ENCODE assay signal across 8 cellular contexts in the genomic region with DNA sequence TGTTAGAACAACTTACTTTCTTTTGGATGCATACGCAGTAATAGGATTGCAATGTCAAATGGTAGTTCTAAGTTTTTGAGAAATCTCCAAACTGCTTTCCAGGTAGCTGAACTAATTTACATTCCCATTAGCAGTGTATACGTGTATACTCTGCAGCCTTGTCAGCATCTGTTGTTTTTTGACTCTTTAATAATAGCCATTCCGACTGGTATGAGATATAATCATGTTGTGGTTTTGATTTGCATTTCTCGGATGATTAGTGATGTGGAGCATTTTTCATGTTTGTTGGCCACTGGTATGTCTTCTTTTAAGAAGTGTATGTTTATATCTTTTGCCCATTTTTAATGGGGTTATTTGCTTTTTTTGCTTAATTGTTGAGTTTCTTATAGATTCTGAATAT.
DNase-seq lines count a peak whose midpoint lies in the region; ATAC-seq and TF ChIP-seq lines count a peak whose summit lies in the region.
"Not testable (repeated sequence)": the region's sequence is repeated elsewhere in the genome, so short reads cannot be mapped to it uniquely, and the experiment has no call there.

No MANE protein-coding gene starts in this region.

- peak; percentile 1 for DNase-seq in OCI-LY7 (ENCODE audit: low spot score)

- intact Hi-C loops in OCI-LY7 (cut with micrococcal nuclease; ENCODE audit: unreplicated experiment) = not testable (repeated sequence)

- BruUV-seq in OCI-LY7 (replicated peaks; lab: Mats Ljungman, UMichigan) = not testable (repeated sequence)

- not testable (repeated sequence) for H3K4me3 ChIP-seq in OCI-LY7 (ENCODE audit: low read depth, low read length, poor library complexity, severe bottlenecking)

- POLR2A ChIA-PET in OCI-LY7 (lab: Charles Lee) = not testable (repeated sequence)

- not testable (repeated sequence) for H3K36me3 ChIP-seq in OCI-LY7 (ENCODE audit: insufficient read depth, low read length)

- not testable (repeated sequence) for H3K79me2 ChIP-seq in OCI-LY7 (ENCODE audit: insufficient read depth, low read depth, low read length)

- TF ChIP-seq CTCF in OCI-LY7 (conservative IDR thresholded peaks at IDR 0.05; ENCODE audit: low read length) = not testable (repeated sequence)

- peak overlapping the region; percentile 9; the same call in 1 of the 2 replicates for H3K4me2 ChIP-seq in OCI-LY7 (ENCODE audit: low read length)

- not testable (repeated sequence) for H2AFZ ChIP-seq in OCI-LY7 (ENCODE audit: low read length)

- H3K27ac ChIP-seq in OCI-LY7 (ENCODE audit: low read depth, low read length, poor library complexity, severe bottlenecking) = not testable (repeated sequence)

- CTCF ChIA-PET in OCI-LY7 (lab: Charles Lee; ENCODE audit: unreplicated experiment) = not testable (repeated sequence)

- H3K9me2 ChIP-seq in OCI-LY7 (ENCODE audit: insufficient read depth, low read length) = not testable (repeated sequence)

- not testable (repeated sequence) for H3K9me3 ChIP-seq in OCI-LY7 (ENCODE audit: low read length)

- not testable (repeated sequence) for H4K20me1 ChIP-seq in OCI-LY7 (ENCODE audit: insufficient read depth, low read length)

- ATAC-seq in GM18498 (IDR thresholded peaks at IDR 0.05; ENCODE audit: unreplicated experiment) = peak; percentile 81
- peak; percentile 95 for ATAC-seq in GM18870 (IDR thresholded peaks at IDR 0.05; ENCODE audit: unreplicated experiment)
- peak; percentile 77 for ATAC-seq in GM19452 (IDR thresholded peaks at IDR 0.05; ENCODE audit: unreplicated experiment)
- peak; percentile 86 for ATAC-seq in GM21619 (IDR thresholded peaks at IDR 0.05; ENCODE audit: unreplicated experiment)
- peak; percentile 78 for ATAC-seq in HG02840 (IDR thresholded peaks at IDR 0.05; ENCODE audit: low FRiP score, unreplicated experiment)
- ATAC-seq in HG03095 (IDR thresholded peaks at IDR 0.05; ENCODE audit: unreplicated experiment) = peak; percentile 76
- peak; percentile 94 for ATAC-seq in HG03442 (IDR thresholded peaks at IDR 0.05; ENCODE audit: unreplicated experiment)

- not testable (repeated sequence) for H3K4me1 ChIP-seq in OCI-LY7 (ENCODE audit: insufficient read depth, low read length, poor library complexity, severe bottlenecking)
